ENCODE assay signal across 8 cellular contexts in genomic region chr17:6713130-6713917, GRCh38.
A peak's percentile ranks its signal among the peaks of the same experiment; 100 is the strongest.
DNase-seq lines count a peak whose midpoint lies in the region; ATAC-seq and TF ChIP-seq lines count a peak whose summit lies in the region.

Gene SLC13A5 (minus strand): TSS chr17:6713369. CDS start chr17:6713333, 36 bp downstream.

- ATAC-seq in GM18502 (IDR thresholded peaks at IDR 0.05; ENCODE audit: poor library complexity, unreplicated experiment): no peak
- no peak for ATAC-seq in GM19324 (IDR thresholded peaks at IDR 0.05; ENCODE audit: low FRiP score, unreplicated experiment)
- no peak for ATAC-seq in GM18858 (IDR thresholded peaks at IDR 0.05; ENCODE audit: unreplicated experiment)

- peak within 1 kb of the TSS; percentile 17 for H2AFZ ChIP-seq in parathyroid adenoma

- H3K9ac ChIP-seq in parathyroid adenoma: no peak within 1 kb of the TSS

- no peaks in the 10 kb centered on the region for H3K4me1 ChIP-seq in parathyroid adenoma

- TF ChIP-seq CTCF in WERI-Rb-1 (IDR thresholded peaks at IDR 0.05; ENCODE audit: low read depth, low read length) (peak; percentile 74), parathyroid adenoma (IDR thresholded peaks at IDR 0.05) (peak; percentile 10)

- H3K4me3 ChIP-seq in WERI-Rb-1 (ENCODE audit: low read depth, low read length): peak within 1 kb of the TSS; percentile 45
- peak within 1 kb of the TSS; percentile 31 for H3K4me3 ChIP-seq in parathyroid adenoma (ENCODE audit: low read depth, low read length)

- H3K36me3 ChIP-seq in WERI-Rb-1 (no peaks in the 10 kb centered on the region), parathyroid adenoma (ENCODE audit: control insufficient read depth, insufficient read depth, low read length) (no peaks in the 10 kb centered on the region)

- DNase-seq in activated CD8-positive, alpha-beta memory T cell treated with anti-CD3 and anti-CD28 coated beads for 24 hours: peak; percentile 63
- no peak for DNase-seq in activated CD8-positive, alpha-beta memory T cell treated with anti-CD3 and anti-CD28 coated beads, Interleukin-2, amount 50 U/mL, for 48 hours
- peak; percentile 83 for DNase-seq in WERI-Rb-1
- peak; percentile 35 for DNase-seq in germinal center (ENCODE audit: low spot score)

- H3K79me2 ChIP-seq in parathyroid adenoma: no peaks in the 10 kb centered on the region

- no peak within 1 kb of the TSS for H3K27ac ChIP-seq in WERI-Rb-1
- no peak within 1 kb of the TSS for H3K27ac ChIP-seq in parathyroid adenoma

- H3K27me3 ChIP-seq in WERI-Rb-1 (ENCODE audit: insufficient read depth, low read depth, severe bottlenecking): peaks cover 29% of the 10 kb centered on the region
- no peaks in the 10 kb centered on the region for H3K27me3 ChIP-seq in parathyroid adenoma (ENCODE audit: control insufficient read depth, insufficient read depth, low read length)

- H3K4me2 ChIP-seq in parathyroid adenoma (ENCODE audit: low read length): peak within 1 kb of the TSS; percentile 58

- peaks cover 4% of the 10 kb centered on the region for H3K9me3 ChIP-seq in WERI-Rb-1 (ENCODE audit: severe bottlenecking)
- no peaks in the 10 kb centered on the region for H3K9me3 ChIP-seq in parathyroid adenoma (ENCODE audit: control insufficient read depth, low read length)
